Comparison of ENCODE assay signal across 1 cellular context in the genomic region with DNA sequence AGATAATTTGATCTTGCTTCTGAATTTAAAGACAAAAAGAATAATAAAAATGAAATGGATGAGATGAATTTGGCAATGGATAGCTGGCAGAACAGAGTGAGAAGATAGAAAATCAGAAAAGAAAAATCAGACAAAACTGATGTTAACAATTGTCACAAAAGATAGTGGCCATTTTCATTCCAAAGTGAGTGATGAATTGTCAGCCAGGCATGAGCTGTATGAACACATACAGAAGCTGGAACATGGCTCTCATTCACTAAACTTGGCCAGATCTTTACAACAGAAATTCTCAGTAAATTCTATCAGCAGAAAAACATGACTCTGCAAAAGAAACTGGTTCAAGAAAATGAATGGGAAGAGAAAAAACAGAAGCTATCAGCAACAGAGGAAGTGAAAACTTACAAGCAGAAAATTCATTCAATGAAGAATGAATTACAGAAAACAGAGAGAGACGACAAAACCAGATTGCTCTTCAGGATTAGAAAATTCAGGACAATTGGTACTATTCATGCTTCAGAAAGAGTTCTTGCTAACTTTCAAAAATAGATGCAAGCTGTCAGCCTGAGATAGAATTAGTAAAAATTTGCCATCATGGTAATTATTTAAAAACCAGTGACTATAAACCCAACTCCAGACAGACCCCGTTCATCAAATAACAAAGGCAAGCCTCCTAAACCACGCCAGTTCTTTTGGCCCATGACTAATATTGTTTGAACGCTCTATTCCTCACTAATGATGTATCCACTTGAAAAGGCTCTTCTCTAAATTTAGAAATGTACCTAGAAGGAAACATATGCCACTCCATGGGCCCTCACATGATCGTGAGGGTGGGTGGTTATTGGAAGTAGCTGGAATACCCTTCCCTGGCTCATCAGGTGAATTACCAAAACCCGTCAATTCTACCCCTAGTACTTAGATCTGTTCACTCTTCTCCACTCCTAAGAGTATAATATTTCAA.
TF ChIP-seq lines count a peak whose summit lies in the region.

No MANE protein-coding gene starts in this region.

TF ChIP-seq in HCT116, 20 proteins besides CTCF, POLR2A, EP300 and RAD21:
- TF ChIP-seq EZH2phosphoT487 (IDR thresholded peaks at IDR 0.05; ENCODE audit: borderline replicate concordance) (no peak), EZH2 (IDR thresholded peaks at IDR 0.05) (0 out of 2 replicates have a peak, but pooled peaks have one; percentile 73), SRF (IDR thresholded peaks at IDR 0.05; ENCODE audit: low read depth) (no peak), CEBPB (IDR thresholded peaks at IDR 0.05; ENCODE audit: low read depth) (no peak)
